Comparison of ENCODE assay signal across 24 cellular contexts in genomic region chr2:223744580-223744979, GRCh38.
DNase-seq lines count a peak whose midpoint lies in the region; ATAC-seq and TF ChIP-seq lines count a peak whose summit lies in the region.
"Had no signal": no experiment of that assay in that cellular context is flagged by ENCODE, and none has a peak within 500 bp of the region (broad histone marks: within the 10 kb centered on the region; RNA-seq: fewer than 3 reads in every experiment).

No MANE protein-coding gene starts in this region.

- H3K9me3 ChIP-seq in thoracic aorta: no peaks in the 10 kb centered on the region
- H3K9me3 ChIP-seq: colonic mucosa, HAP-1, pancreas had no signal

- H3K27ac ChIP-seq in thoracic aorta: peak overlapping the region in 1 of 2 donors; percentile 55
- H3K27ac ChIP-seq: colonic mucosa, heart right ventricle, pancreas had no signal

- H3K4me1 ChIP-seq in thoracic aorta (ENCODE audit: control insufficient read depth in 1 of 2, low read depth in 2 of 2): peaks cover 4 to 29% of the 10 kb centered on the region in 2 donors
- H3K4me1 ChIP-seq: colonic mucosa, HAP-1, pancreas had no signal

- TF ChIP-seq CTCF in thoracic aorta (IDR thresholded peaks at IDR 0.05): no peak

- ATAC-seq in thoracic aorta (ENCODE audit: insufficient number of reproducible peaks, low FRiP score, low read depth): peak; percentile 32
- ATAC-seq: activated CD4-positive, CD25-positive, alpha-beta regulatory T cell treated with anti-CD3 and anti-CD28 coated beads, Interleukin-2, amount 50 U/mL, for 24 hours; naive thymus-derived CD8-positive, alpha-beta T cell; pancreas; stimulated activated effector memory CD8-positive, alpha-beta T cell treated with anti-CD3 and anti-CD28 coated beads, Interleukin-12 subunit alpha, Interleukin-12 subunit beta, amount 100 ng/mL, for 72 hours had no signal

- DNase-seq in EH (ENCODE audit: low read depth): peak; percentile 35
- DNase-seq in astrocyte of the hippocampus (ENCODE audit: low read depth, low spot score): peak; percentile 82
- peak; percentile 97 for DNase-seq in iris pigment epithelial cell (ENCODE audit: low read depth)
- no peak for DNase-seq in thoracic aorta (ENCODE audit: low spot score)
- DNase-seq in NCI-H1105 treated with DMSO at 0.1 percent for 48 hours (lab: John Stamatoyannopoulos, UW): no peak
- DNase-seq in ecto neural progenitor cell (ENCODE audit: low spot score): no peak
- DNase-seq in SW480 (ENCODE audit: low spot score): no peak
- DNase-seq: activated naive CD4-positive, alpha-beta T cell; activated T-cell treated with anti-CD3 and anti-CD28 coated beads, Interleukin-2, amount 50 U/mL, for 24 hours; anterior cingulate cortex; colonic mucosa; DND-41; endodermal cell; heart right ventricle; immature natural killer cell; Karpas-422; naive thymus-derived CD8-positive, alpha-beta T cell; NCI-H1092; NCI-H2029 treated with DMSO at 0.1 percent for 48 hours; NCI-H510A; pancreas had no signal

- H3K27me3 ChIP-seq in thoracic aorta (replicated peaks; ENCODE audit: insufficient read depth): no peaks in the 10 kb centered on the region
- H3K27me3 ChIP-seq: colonic mucosa, pancreas had no signal

- no peak overlapping the region for H3K4me3 ChIP-seq in thoracic aorta
- H3K4me3 ChIP-seq: colonic mucosa, HAP-1, heart right ventricle, pancreas had no signal

- no peaks in the 10 kb centered on the region for H3K36me3 ChIP-seq in thoracic aorta
- H3K36me3 ChIP-seq: colonic mucosa, HAP-1, heart right ventricle, pancreas had no signal

Comparison
In these comparisons a context has a peak if more than half of its experiments do, and no peak if none do; other contexts are left out.
1. DNase-seq: peak in EH (single experiment), astrocyte of the hippocampus (single experiment) and iris pigment epithelial cell (single experiment); none in thoracic aorta (single experiment), NCI-H1105 treated with DMSO at 0.1 percent for 48 hours (single experiment), ecto neural progenitor cell (single experiment) and SW480 (single experiment).